ENCODE assay signal across 24 cellular contexts in the genomic region with DNA sequence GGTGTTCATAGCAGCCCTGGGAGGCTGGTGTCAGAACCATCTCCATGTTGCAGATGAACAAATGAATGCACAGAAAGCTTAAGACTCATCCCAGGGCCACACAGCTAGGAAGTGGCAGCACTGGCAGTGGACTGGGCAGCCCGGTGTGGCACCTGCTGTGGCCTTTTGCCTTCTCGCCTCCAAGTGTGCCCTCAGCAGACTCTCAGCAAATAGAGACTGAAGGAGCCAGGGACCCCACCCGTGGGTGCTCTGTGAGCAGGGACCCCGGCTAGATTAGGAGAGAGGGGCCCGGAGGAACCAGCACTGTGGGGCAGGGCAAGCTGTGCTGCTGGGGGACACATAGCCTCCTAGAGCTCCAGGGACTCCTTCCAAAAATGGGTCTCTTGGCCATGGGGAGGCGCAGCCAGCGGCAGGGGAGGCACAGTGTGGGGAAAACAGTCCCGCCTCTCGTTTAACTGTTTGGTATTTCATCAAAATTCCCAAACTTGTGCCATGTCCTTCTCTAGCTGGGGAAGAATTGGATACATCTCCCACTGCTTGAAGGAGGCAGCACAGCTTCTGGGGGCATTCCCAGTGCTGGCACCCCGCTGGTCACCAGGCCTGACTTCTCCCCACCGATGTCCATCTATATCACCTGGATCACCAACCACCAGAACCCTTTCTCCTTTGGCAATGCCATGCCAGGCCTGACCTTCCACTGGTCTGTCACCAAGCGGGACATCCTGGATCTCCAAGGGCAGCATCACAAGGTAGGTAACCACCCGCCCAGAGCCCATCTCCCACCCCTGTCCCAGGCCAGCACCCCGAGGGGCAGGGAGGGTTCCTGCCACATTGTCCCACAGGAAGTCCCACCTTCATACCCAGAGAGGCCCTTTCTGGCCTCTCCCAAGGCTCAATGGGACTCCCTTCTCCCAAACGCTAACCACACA.
"Had no signal": no experiment of that assay in that cellular context is flagged by ENCODE, and none has a peak within 500 bp of the region (broad histone marks: within the 10 kb centered on the region; RNA-seq: fewer than 3 reads in every experiment).

No MANE protein-coding gene starts in this region.

- ATAC-seq: HepG2 had no signal

- DNase-seq: IMR-90, Karpas-422, KG1, MG63, NCI-H1092, NCI-H1105 treated with DMSO at 0.1 percent for 48 hours, NCI-H1417 treated with DMSO at 0.1 percent for 48 hours, NCI-H146, NCI-H1694 treated with DMSO at 0.1 percent for 48 hours, NCI-H1930, NCI-H2081 treated with DMSO at 0.1 percent for 48 hours, NCI-H2171, NCI-H226, NCI-H446, NCI-H510A, NCI-H524 treated with DMSO at 0.1 percent for 48 hours, NCI-H69, NCI-H774, Right ventricle myocardium superior, RPMI8226, SIG-M5 had no signal

- H3K36me3 ChIP-seq: MG63, SJSA1 had no signal

- H3K9me3 ChIP-seq: MG63, SJSA1 had no signal

- H3K27me3 ChIP-seq: SJSA1 had no signal

- H3K4me3 ChIP-seq: MG63, SJSA1, SK-N-MC had no signal

- H3K27ac ChIP-seq: SJSA1, SK-N-MC had no signal
